In genomic region chr15:43206054-43206453, GRCh38 we compare ENCODE assay signal across 9 cellular contexts. TPM values are rescaled to one million over a fixed set of nuclear protein-coding genes. Genes with fewer than 3 reads are reported as not detected.
"Had no signal": no experiment of that assay in that cellular context is flagged by ENCODE, and none has a peak within 500 bp of the region (broad histone marks: within the 10 kb centered on the region; RNA-seq: fewer than 3 reads in every experiment).

No MANE protein-coding gene starts in this region.

- H3K9me3 ChIP-seq: HAP-1 had no signal

- H3K36me3 ChIP-seq: HAP-1 had no signal

- H3K4me3 ChIP-seq: GM23338, HAP-1, K562 had no signal

- H3K4me1 ChIP-seq: HAP-1 had no signal

- FAIRE-seq: H1, H54, HTR-8/SVneo, K562 had no signal

- DNase-seq: HFFc6, IMR-90 had no signal

RNA-seq across cellular contexts. Expression of gene EPB42, which starts 14.8 kb away (rescaled TPM):
- total RNA-seq: GM23338, H1, HFFc6, HT-29, IMR-90 had no signal
